ENCODE assay signal across 1 cellular context in the genomic region with DNA sequence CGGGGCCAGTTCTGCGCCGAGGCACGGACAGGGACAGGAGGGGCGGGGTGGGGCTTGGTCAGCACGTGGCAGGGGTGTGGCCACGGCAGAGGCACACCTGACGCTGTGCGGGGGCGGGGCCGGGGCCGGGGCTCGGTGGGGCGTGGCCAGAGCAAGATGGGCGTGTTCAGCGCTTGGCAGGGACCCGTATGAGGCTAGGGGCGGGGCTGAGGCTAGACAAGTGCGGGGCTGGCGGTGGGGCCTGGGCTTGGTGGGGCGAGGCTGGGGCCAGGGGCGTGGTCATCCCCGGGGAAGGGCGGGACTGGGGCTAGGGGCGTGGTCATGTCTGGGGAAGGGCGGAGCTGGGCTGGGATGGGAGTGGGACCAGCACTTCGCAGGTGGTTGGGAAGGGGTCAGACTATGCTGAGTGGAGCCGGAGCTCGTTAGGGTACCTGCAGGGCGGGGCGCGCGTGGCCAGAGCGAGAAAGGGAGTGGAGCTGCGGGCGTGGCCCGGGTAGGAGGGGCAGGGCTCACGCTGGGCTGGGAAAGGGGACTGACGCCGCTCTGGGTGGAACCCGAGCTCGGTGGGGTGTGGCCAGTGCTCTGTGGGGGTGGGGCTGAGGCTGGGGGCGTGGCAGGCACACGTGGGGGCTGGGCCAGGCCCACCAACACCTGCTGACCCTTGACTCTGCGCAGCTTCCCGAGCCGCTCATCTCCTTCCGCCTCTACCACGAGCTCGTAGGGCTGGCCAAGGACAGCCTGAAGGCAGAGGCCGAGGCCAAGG.
A peak's percentile ranks its signal among the peaks of the same experiment; 100 is the strongest.
TF ChIP-seq lines count a peak whose summit lies in the region.

No MANE protein-coding gene starts in this region.

TF ChIP-seq in H1, 55 proteins besides CTCF, POLR2A, EP300 and RAD21:
- TF ChIP-seq EGR1 (IDR thresholded peaks at IDR 0.05; ENCODE audit: borderline replicate concordance, low read depth, low read length) (peak; percentile 47; the same call in 1 of the 2 replicates), SP1 (IDR thresholded peaks at IDR 0.05; ENCODE audit: low read depth, low read length) (0 out of 2 replicates have a peak, but pooled peaks have one; percentile 50), SIN3A (conservative IDR thresholded peaks at IDR 0.05 in 1 of 2, IDR thresholded peaks at IDR 0.05 in 1 of 2; ENCODE audit: low read depth in 1 of 2, low read length in 2 of 2) (0 out of 4 replicates have a peak, but pooled peaks of 1 of the 2 experiments have one; percentile 36), RXRA (IDR thresholded peaks at IDR 0.05; ENCODE audit: insufficient read depth, low read depth, low read length) (no peak)
- TF ChIP-seq, protein P1, sequence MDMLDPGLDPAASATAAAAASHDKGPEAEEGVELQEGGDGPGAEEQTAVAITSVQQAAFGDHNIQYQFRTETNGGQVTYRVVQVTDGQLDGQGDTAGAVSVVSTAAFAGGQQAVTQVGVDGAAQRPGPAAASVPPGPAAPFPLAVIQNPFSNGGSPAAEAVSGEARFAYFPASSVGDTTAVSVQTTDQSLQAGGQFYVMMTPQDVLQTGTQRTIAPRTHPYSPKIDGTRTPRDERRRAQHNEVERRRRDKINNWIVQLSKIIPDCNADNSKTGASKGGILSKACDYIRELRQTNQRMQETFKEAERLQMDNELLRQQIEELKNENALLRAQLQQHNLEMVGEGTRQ (IDR thresholded peaks at IDR 0.05; ENCODE audit: low read length) = peak; percentile 44
- TF ChIP-seq, protein P2, sequence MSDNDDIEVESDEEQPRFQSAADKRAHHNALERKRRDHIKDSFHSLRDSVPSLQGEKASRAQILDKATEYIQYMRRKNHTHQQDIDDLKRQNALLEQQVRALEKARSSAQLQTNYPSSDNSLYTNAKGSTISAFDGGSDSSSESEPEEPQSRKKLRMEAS (IDR thresholded peaks at IDR 0.05) = peak; percentile 70
